Comparison of ENCODE assay signal across 38 cellular contexts in genomic region chr4:106338671-106339070, GRCh38. TPM values are rescaled to one million over a fixed set of nuclear protein-coding genes. Genes with fewer than 3 reads are reported as not detected.
"Had no signal": no experiment of that assay in that cellular context is flagged by ENCODE, and none has a peak within 500 bp of the region (broad histone marks: within the 10 kb centered on the region; RNA-seq: fewer than 3 reads in every experiment).

No MANE protein-coding gene starts in this region.

- H3K27me3 ChIP-seq: ascending aorta, cardiac muscle cell had no signal

- H3K4me3 Mint-ChIP-seq: activated B cell treated with CpG ODN at 0.5 μM for 24 hours; activated CD4-positive, alpha-beta memory T cell treated with anti-CD3 and anti-CD28 coated beads for 36 hours; activated CD4-positive, alpha-beta T cell treated with anti-CD3 and anti-CD28 coated beads, Interleukin-2, amount 10 ng/mL, durations not matched to agents 24 days and 14 days; activated CD8-positive, alpha-beta T cell treated with anti-CD3 and anti-CD28 coated beads for 36 hours; activated naive CD4-positive, alpha-beta T cell treated with anti-CD3 and anti-CD28 coated beads, Interleukin-2, amount 10 ng/mL, durations not matched to agents 7 days and 5 days; activated naive CD4-positive, alpha-beta T cell treated with anti-CD3 and anti-CD28 coated beads, Interleukin-2, amount 50 U/mL, for 24 hours; activated naive CD8-positive, alpha-beta T cell; activated naive CD8-positive, alpha-beta T cell treated with anti-CD3 and anti-CD28 coated beads, Interleukin-2, amount 10 ng/mL, durations not matched to agents 7 days and 5 days; activated naive CD8-positive, alpha-beta T cell treated with anti-CD3 and anti-CD28 coated beads, Interleukin-2, amount 50 U/mL, for 24 hours; activated T-cell treated with anti-CD3 and anti-CD28 coated beads, Interleukin-2, amount 50 U/mL, for 24 hours; brain; central memory CD8-positive, alpha-beta T cell; T-helper 1 cell treated with Interleukin-12 subunit alpha and Interleukin-12 subunit beta and Interleukin-4 antibody, amounts not matched to agents 30 μg/mL and 1 μg/mL, for 36 hours; T-helper 2 cell treated with Interferon-gamma antibody and Interleukin-4, amounts not matched to agents 5 μg/mL and 100 μg/mL, for 36 hours had no signal

- H3K4me3 ChIP-seq: ascending aorta, cardiac muscle cell had no signal

- ATAC-seq: activated CD8-positive, alpha-beta T cell treated with anti-CD3 and anti-CD28 coated beads for 36 hours; activated naive CD8-positive, alpha-beta T cell treated with anti-CD3 and anti-CD28 coated beads, Interleukin-2, amount 50 U/mL, for 24 hours had no signal

- H3K4me1 ChIP-seq: ascending aorta had no signal

- DNase-seq: activated B cell treated with CpG ODN at 0.5 μM for 24 hours; activated CD4-positive, alpha-beta memory T cell treated with anti-CD3 and anti-CD28 coated beads for 36 hours; activated CD4-positive, alpha-beta T cell treated with anti-CD3 and anti-CD28 coated beads for 4 hours; activated CD4-positive, alpha-beta T cell treated with anti-CD3 and anti-CD28 coated beads, Interleukin-2, amount 10 ng/mL, durations not matched to agents 24 days and 14 days; activated CD4-positive, alpha-beta T cell treated with anti-CD3 and anti-CD28 coated beads, Interleukin-2, amount 50 U/mL, for 1 hour; activated CD4-positive, alpha-beta T cell treated with anti-CD3 and anti-CD28 coated beads, Interleukin-2, amount 50 U/mL, for 4 hours; activated CD4-positive, CD25-positive, alpha-beta regulatory T cell treated with anti-CD3 and anti-CD28 coated beads, Interleukin-2, amount 50 U/mL, for 72 hours; activated CD8-positive, alpha-beta memory T cell treated with anti-CD3 and anti-CD28 coated beads, Interleukin-2, amount 50 U/mL, for 4 hours; activated CD8-positive, alpha-beta T cell treated with anti-CD3 and anti-CD28 coated beads for 36 hours; activated effector memory CD4-positive, alpha-beta T cell treated with Interleukin-2 at 50 U/mL for 16 hours; activated gamma-delta T cell; activated naive CD4-positive, alpha-beta T cell treated with anti-CD3 and anti-CD28 coated beads, Interleukin-2, amount 10 ng/mL, durations not matched to agents 7 days and 5 days; activated naive CD4-positive, alpha-beta T cell treated with Interleukin-2 at 50 U/mL for 16 hours; activated naive CD8-positive, alpha-beta T cell treated with anti-CD3 and anti-CD28 coated beads, Interleukin-2, amount 10 ng/mL, durations not matched to agents 7 days and 5 days; activated naive CD8-positive, alpha-beta T cell treated with anti-CD3 and anti-CD28 coated beads, Interleukin-2, amount 50 U/mL, for 24 hours; activated T-cell treated with anti-CD3 and anti-CD28 coated beads, Interleukin-2, amount 50 U/mL, for 24 hours; activated T-cell treated with anti-CD3 and anti-CD28 coated beads, Interleukin-2, amount 50 U/mL, for 48 hours; amygdala; anterior cingulate cortex; caudate nucleus; cerebellar nuclear complex; T-helper 1 cell; T-helper 2 cell; T-helper 9 cell had no signal

- H3K27ac Mint-ChIP-seq: activated B cell treated with CpG ODN at 0.5 μM for 24 hours; activated CD4-positive, alpha-beta memory T cell treated with anti-CD3 and anti-CD28 coated beads for 36 hours; activated CD4-positive, alpha-beta T cell treated with anti-CD3 and anti-CD28 coated beads, Interleukin-2, amount 10 ng/mL, durations not matched to agents 24 days and 14 days; activated CD8-positive, alpha-beta T cell treated with anti-CD3 and anti-CD28 coated beads for 36 hours; activated naive CD4-positive, alpha-beta T cell treated with anti-CD3 and anti-CD28 coated beads, Interleukin-2, amount 10 ng/mL, durations not matched to agents 7 days and 5 days; activated naive CD4-positive, alpha-beta T cell treated with anti-CD3 and anti-CD28 coated beads, Interleukin-2, amount 50 U/mL, for 24 hours; activated naive CD8-positive, alpha-beta T cell; activated naive CD8-positive, alpha-beta T cell treated with anti-CD3 and anti-CD28 coated beads, Interleukin-2, amount 10 ng/mL, durations not matched to agents 7 days and 5 days; activated naive CD8-positive, alpha-beta T cell treated with anti-CD3 and anti-CD28 coated beads, Interleukin-2, amount 50 U/mL, for 24 hours; activated T-helper 2 cell treated with anti-CD3 and anti-CD28 coated beads, Interferon-gamma antibody, Interleukin-2, Interleukin-4, amounts not matched to agents 10 μg/mL and 5 μg/mL and 100 μg/mL, durations not matched to agents 14 hours and 24 hours and 36 hours; brain; T-helper 1 cell treated with Interleukin-12 subunit alpha and Interleukin-12 subunit beta and Interleukin-4 antibody, amounts not matched to agents 30 μg/mL and 1 μg/mL, for 36 hours; T-helper 2 cell treated with Interferon-gamma antibody and Interleukin-4, amounts not matched to agents 5 μg/mL and 100 μg/mL, for 36 hours had no signal

- H3K27ac ChIP-seq: ascending aorta, cardiac muscle cell, VCaP had no signal

- H3K27me3 Mint-ChIP-seq: activated B cell treated with CpG ODN at 0.5 μM for 24 hours; activated CD4-positive, alpha-beta memory T cell treated with anti-CD3 and anti-CD28 coated beads for 36 hours; activated CD4-positive, alpha-beta T cell treated with anti-CD3 and anti-CD28 coated beads, Interleukin-2, amount 10 ng/mL, durations not matched to agents 24 days and 14 days; activated CD8-positive, alpha-beta T cell treated with anti-CD3 and anti-CD28 coated beads for 36 hours; activated naive CD4-positive, alpha-beta T cell treated with anti-CD3 and anti-CD28 coated beads, Interleukin-2, amount 10 ng/mL, durations not matched to agents 7 days and 5 days; activated naive CD4-positive, alpha-beta T cell treated with anti-CD3 and anti-CD28 coated beads, Interleukin-2, amount 50 U/mL, for 24 hours; activated naive CD8-positive, alpha-beta T cell; activated naive CD8-positive, alpha-beta T cell treated with anti-CD3 and anti-CD28 coated beads, Interleukin-2, amount 10 ng/mL, durations not matched to agents 7 days and 5 days; activated naive CD8-positive, alpha-beta T cell treated with anti-CD3 and anti-CD28 coated beads, Interleukin-2, amount 50 U/mL, for 24 hours; activated T-cell treated with anti-CD3 and anti-CD28 coated beads, Interleukin-2, amount 50 U/mL, for 24 hours; brain; central memory CD8-positive, alpha-beta T cell had no signal

- H3K4me1 Mint-ChIP-seq: brain had no signal

RNA-seq across cellular contexts. Expression of gene GIMD1, which starts 29.9 kb away (rescaled TPM):
- total RNA-seq: activated B cell treated with CpG ODN at 0.5 μM for 24 hours; activated CD4-positive, alpha-beta memory T cell treated with anti-CD3 and anti-CD28 coated beads for 36 hours; activated CD4-positive, alpha-beta T cell treated with anti-CD3 and anti-CD28 coated beads, Interleukin-2, amount 10 ng/mL, durations not matched to agents 24 days and 14 days; activated CD8-positive, alpha-beta memory T cell treated with anti-CD3 and anti-CD28 coated beads for 36 hours; activated CD8-positive, alpha-beta T cell treated with anti-CD3 and anti-CD28 coated beads for 36 hours; activated naive CD8-positive, alpha-beta T cell treated with anti-CD3 and anti-CD28 coated beads, Interleukin-2, amount 10 ng/mL, durations not matched to agents 7 days and 5 days; activated T-helper 2 cell treated with anti-CD3 and anti-CD28 coated beads, Interferon-gamma antibody, Interleukin-2, Interleukin-4, amounts not matched to agents 10 μg/mL and 5 μg/mL and 100 μg/mL, durations not matched to agents 14 hours and 24 hours and 36 hours; ascending aorta; bronchial epithelial cell; cardiac muscle cell; chondrocyte had no signal
- polyA plus RNA-seq: adipose tissue, cardiac muscle cell had no signal
